ENCODE assay signal across 16 cellular contexts in genomic region chr3:125481786-125482185, GRCh38.
"Had no signal": no experiment of that assay in that cellular context is flagged by ENCODE, and none has a peak within 500 bp of the region (broad histone marks: within the 10 kb centered on the region; RNA-seq: fewer than 3 reads in every experiment).

No MANE protein-coding gene starts in this region.

- H3K9me3 ChIP-seq: gastroesophageal sphincter, psoas muscle, sigmoid colon, testis, tibial nerve had no signal

- H3K27ac ChIP-seq: coronary artery, gastroesophageal sphincter, psoas muscle, sigmoid colon, skin epidermis, testis, tibial nerve had no signal

- H3K27me3 ChIP-seq: gastroesophageal sphincter, sigmoid colon, testis, tibial nerve had no signal

- H3K4me3 ChIP-seq: coronary artery, gastroesophageal sphincter, psoas muscle, sigmoid colon, skin epidermis, testis, tibial nerve had no signal

- H3K4me1 ChIP-seq: psoas muscle, sigmoid colon, testis, tibial nerve had no signal

- DNase-seq: effector CD8-positive, alpha-beta T cell; kidney glomerular epithelial cell; naive thymus-derived CD4-positive, alpha-beta T cell; nephron progenitor cell; psoas muscle; retina; sigmoid colon; stimulated activated CD4-positive, alpha-beta T cell treated with anti-CD3 and anti-CD28 coated beads, Interleukin-2, amount 100 ng/mL, for 24 hours; stimulated activated CD4-positive, alpha-beta T cell treated with anti-CD3 and anti-CD28 coated beads, Interleukin-4, amount 100 ng/mL, for 4 hours; stimulated activated naive B cell treated with anti-CD40 and anti-IgM and Interleukin-4, amounts not matched to agents 10 μg/mL and 1 μg/mL and 100 μg/mL, for 72 hours; stimulated activated naive CD8-positive, alpha-beta T cell treated with anti-CD3 and anti-CD28 coated beads, Interleukin-15, amount 100 ng/mL, for 72 hours; testis had no signal
